1 cellular context compared by ENCODE assay signal in the genomic region with DNA sequence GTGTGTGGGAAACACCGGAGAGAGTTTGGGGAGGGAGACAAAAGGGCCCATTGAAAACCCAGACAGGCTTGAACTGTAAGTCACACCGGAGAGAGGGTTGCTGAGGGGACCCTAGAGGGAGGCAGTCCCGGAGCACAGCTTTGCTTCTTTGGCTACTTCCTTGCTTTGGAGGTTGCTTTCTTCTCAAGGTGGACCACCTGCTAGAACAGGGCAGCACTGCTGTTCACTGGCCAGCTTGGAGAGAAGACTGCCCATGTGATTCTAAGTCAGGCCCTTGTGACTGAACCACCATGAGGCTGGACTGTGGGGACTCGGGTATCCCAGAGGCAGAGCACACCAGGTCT.
TF ChIP-seq lines count a peak whose summit lies in the region.

No MANE protein-coding gene starts in this region.

TF ChIP-seq in H1, 55 proteins besides CTCF, POLR2A, EP300 and RAD21:
- TF ChIP-seq, protein P1, sequence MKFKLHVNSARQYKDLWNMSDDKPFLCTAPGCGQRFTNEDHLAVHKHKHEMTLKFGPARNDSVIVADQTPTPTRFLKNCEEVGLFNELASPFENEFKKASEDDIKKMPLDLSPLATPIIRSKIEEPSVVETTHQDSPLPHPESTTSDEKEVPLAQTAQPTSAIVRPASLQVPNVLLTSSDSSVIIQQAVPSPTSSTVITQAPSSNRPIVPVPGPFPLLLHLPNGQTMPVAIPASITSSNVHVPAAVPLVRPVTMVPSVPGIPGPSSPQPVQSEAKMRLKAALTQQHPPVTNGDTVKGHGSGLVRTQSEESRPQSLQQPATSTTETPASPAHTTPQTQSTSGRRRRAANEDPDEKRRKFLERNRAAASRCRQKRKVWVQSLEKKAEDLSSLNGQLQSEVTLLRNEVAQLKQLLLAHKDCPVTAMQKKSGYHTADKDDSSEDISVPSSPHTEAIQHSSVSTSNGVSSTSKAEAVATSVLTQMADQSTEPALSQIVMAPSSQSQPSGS (IDR thresholded peaks at IDR 0.05; ENCODE audit: low read length) = no peak
- TF ChIP-seq NANOG (IDR thresholded peaks at IDR 0.05; ENCODE audit: insufficient read depth, low read depth, low read length, poor library complexity, severe bottlenecking) = no peak
- TF ChIP-seq CREB1 (IDR thresholded peaks at IDR 0.05) = no peak
- TF ChIP-seq GTF2F1 (IDR thresholded peaks at IDR 0.05; ENCODE audit: borderline replicate concordance, low read depth, low read length) = no peak
- no peak for TF ChIP-seq GABPA (IDR thresholded peaks at IDR 0.05; ENCODE audit: borderline replicate concordance, insufficient read depth, low read length)
- TF ChIP-seq TAF1 (IDR thresholded peaks at IDR 0.05; ENCODE audit: low read depth, low read length) = no peak
- no peak for TF ChIP-seq ASH2L (IDR thresholded peaks at IDR 0.05; ENCODE audit: low read length)
- no peak for TF ChIP-seq NRF1 (IDR thresholded peaks at IDR 0.05; ENCODE audit: low read depth, low read length)
